8 cellular contexts compared by ENCODE assay signal in genomic region chr19:16573296-16573695, GRCh38. TPM values are rescaled to one million over a fixed set of nuclear protein-coding genes. Genes with fewer than 3 reads are reported as not detected.
DNase-seq lines count a peak whose midpoint lies in the region; ATAC-seq, FAIRE-seq and TF ChIP-seq lines count a peak whose summit lies in the region.

No MANE protein-coding gene starts in this region.

- peak overlapping the region; percentile 87 for H3K4me2 ChIP-seq in A549

- TF ChIP-seq CTCF in A549 (IDR thresholded peaks at IDR 0.05): no peak

- POLR2A ChIA-PET in A549 (lab: Yijun Ruan, JAX): interaction anchor here (0.8 to 1.2 kb wide), 2 partner anchors 55 to 121 kb away, joined by 4 to 7 read pairs; partner anchors contain the start of gene MED26

- 66% methylated on average over 13 of the region's 13 CpGs for WGBS in A549 (ENCODE audit: missing lambda C conversion rate)

- H3K9me3 ChIP-seq in A549: no peaks in the 10 kb centered on the region
- no peaks in the 10 kb centered on the region for H3K9me3 ChIP-seq in mucosa of stomach (ENCODE audit: control insufficient read depth, low read length)

- DNase-seq in A549 (ENCODE audit: low read depth in 1 of 2, low spot score in 1 of 2) (no peak), DMS53 (lab: John Stamatoyannopoulos, UW) (no peak), GDM1 (lab: John Stamatoyannopoulos, UW) (no peak)
- no peak for DNase-seq in central memory CD8-positive, alpha-beta T cell (ENCODE audit: low spot score in 2 of 2)

- peak overlapping the region; percentile 81 to 98 (median 98) for H3K27ac Mint-ChIP-seq in IgD-negative memory B cell
- H3K27ac Mint-ChIP-seq in central memory CD8-positive, alpha-beta T cell (ENCODE audit: low read depth): peak overlapping the region; percentile 98

- no peak for TF ChIP-seq RAD21 in A549 (conservative IDR thresholded peaks at IDR 0.05 in 1 of 2, IDR thresholded peaks at IDR 0.05 in 1 of 2)

- no peaks in the 10 kb centered on the region for H3K27me3 ChIP-seq in mucosa of stomach (ENCODE audit: control insufficient read depth, insufficient read depth, low read length)

- CTCF ChIA-PET in A549 (lab: Yijun Ruan, JAX): no interaction called here

- no peaks in the 10 kb centered on the region for H3K27me3 Mint-ChIP-seq in IgD-negative memory B cell
- no peaks in the 10 kb centered on the region for H3K27me3 Mint-ChIP-seq in central memory CD8-positive, alpha-beta T cell

- peaks cover 13 to 33% (median 29%) of the 10 kb centered on the region in 3 donors for H3K4me1 Mint-ChIP-seq in IgD-negative memory B cell
- H3K4me1 Mint-ChIP-seq in central memory CD8-positive, alpha-beta T cell: peaks cover 38% of the 10 kb centered on the region

- H3K4me3 Mint-ChIP-seq in IgD-negative memory B cell: peak overlapping the region; percentile 89 to 99 (median 97)
- H3K4me3 Mint-ChIP-seq in central memory CD8-positive, alpha-beta T cell: peak overlapping the region; percentile 92

- H3K36me3 ChIP-seq in mucosa of stomach (ENCODE audit: control insufficient read depth, insufficient read depth, low read length): peaks cover 5% of the 10 kb centered on the region

- H3K4me3 ChIP-seq in A549: peak overlapping the region; percentile 85
- H3K4me3 ChIP-seq in mucosa of stomach (ENCODE audit: low read length): peak overlapping the region; percentile 85

- no peak for TF ChIP-seq EP300 in A549 (IDR thresholded peaks at IDR 0.05)

- no peak for FAIRE-seq in A549 (lab: Jason Lieb, UNC)

- no peak for ATAC-seq in A549
- ATAC-seq in central memory CD8-positive, alpha-beta T cell (replicated peaks; ENCODE audit: extremely low read depth, poor library complexity, severe bottlenecking): no peak
- no peak for ATAC-seq in HG03139 (IDR thresholded peaks at IDR 0.05; ENCODE audit: unreplicated experiment)
- no peak for ATAC-seq in GM19395 (IDR thresholded peaks at IDR 0.05; ENCODE audit: unreplicated experiment)

- H3K27ac ChIP-seq in A549: peak overlapping the region; percentile 88 to 97

- no peaks in the 10 kb centered on the region for H3K9me3 Mint-ChIP-seq in IgD-negative memory B cell
- no peaks in the 10 kb centered on the region for H3K9me3 Mint-ChIP-seq in central memory CD8-positive, alpha-beta T cell

- TF ChIP-seq POLR2A in A549 (IDR thresholded peaks at IDR 0.05; ENCODE audit: low read length): no peak

- peaks cover 1% of the 10 kb centered on the region for H3K36me3 Mint-ChIP-seq in IgD-negative memory B cell
- peaks cover 48% of the 10 kb centered on the region for H3K36me3 Mint-ChIP-seq in central memory CD8-positive, alpha-beta T cell (ENCODE audit: insufficient read depth)

- H3K9ac ChIP-seq in mucosa of stomach (ENCODE audit: low read length): peak overlapping the region; percentile 90

- H3K4me1 ChIP-seq in A549 (peaks cover 25% of the 10 kb centered on the region), mucosa of stomach (ENCODE audit: control insufficient read depth, insufficient read depth, low read length) (peaks cover 38% of the 10 kb centered on the region)

TF ChIP-seq in A549, 52 proteins besides CTCF, POLR2A, EP300 and RAD21:
- TF ChIP-seq CEBPB (IDR thresholded peaks at IDR 0.05): no peak
- TF ChIP-seq ELK1 (IDR thresholded peaks at IDR 0.05; ENCODE audit: low read depth, low read length): no peak
- no peak for TF ChIP-seq KDM1A (IDR thresholded peaks at IDR 0.05; ENCODE audit: low read depth)
- no peak for TF ChIP-seq GATA3 (IDR thresholded peaks at IDR 0.05; ENCODE audit: borderline replicate concordance)
- TF ChIP-seq HOXB5 (CRISPR knock-in tag; IDR thresholded peaks at IDR 0.05): no peak
- no peak for TF ChIP-seq MAFK (IDR thresholded peaks at IDR 0.05; ENCODE audit: partially characterized antibody)
- no peak for TF ChIP-seq HEYL (CRISPR knock-in tag; IDR thresholded peaks at IDR 0.05)
- no peak for TF ChIP-seq TFCP2L1 (CRISPR knock-in tag; IDR thresholded peaks at IDR 0.05)
- no peak for TF ChIP-seq EHMT2 (IDR thresholded peaks at IDR 0.05; ENCODE audit: low read depth)
- TF ChIP-seq ZFP36 (IDR thresholded peaks at IDR 0.05; ENCODE audit: borderline replicate concordance, partially characterized antibody): no peak
- no peak for TF ChIP-seq NFE2L2 (conservative IDR thresholded peaks at IDR 0.05; ENCODE audit: low read length)
- TF ChIP-seq SREBF2 (IDR thresholded peaks at IDR 0.05): no peak
- no peak for TF ChIP-seq NPAS2 (CRISPR knock-in tag; IDR thresholded peaks at IDR 0.05; ENCODE audit: borderline replicate concordance)
- no peak for TF ChIP-seq JUNB (IDR thresholded peaks at IDR 0.05)
- TF ChIP-seq HOXA7 (CRISPR knock-in tag; IDR thresholded peaks at IDR 0.05): no peak
- TF ChIP-seq RCOR1 (IDR thresholded peaks at IDR 0.05; ENCODE audit: low read depth, low read length): no peak
- TF ChIP-seq CHD4 (IDR thresholded peaks at IDR 0.05; ENCODE audit: borderline replicate concordance): no peak

RNA-seq across cellular contexts. Expression of gene SLC35E1, which starts 1.1 kb away (rescaled TPM):
- polyA plus RNA-seq in A549 (2011; rRNA removed): 25.1 and 30.8 TPM in 2 replicates
- 18.9 and 22.7 TPM in 2 replicates for polyA plus RNA-seq in A549 (2012; cell fraction: cytosol; rRNA removed)
- polyA plus RNA-seq in A549 (2012; cell fraction: nucleus; rRNA removed): 42.3 and 49.5 TPM in 2 replicates
- polyA plus RNA-seq in A549 (2017; fragmentation: RNase III; extraction: RNeasy Plus Mini Kit Qiagen cat#74134 plus additional on column Dnase treatment): 15.7 to 17.2 TPM (median 16.7 TPM) in 3 replicates
- polyA minus RNA-seq in A549 (2011; rRNA and poly(A)+ RNA removed): 55.1 and 63.0 TPM in 2 replicates
- polyA plus RNA-seq in IgD-negative memory B cell: 18.9 TPM

RNA-seq across cellular contexts. Expression of gene CHERP, which starts 31.1 kb away (rescaled TPM):
- polyA plus RNA-seq in A549 (2011; rRNA removed) (4.4 and 6.5 TPM in 2 replicates), A549 (2017; fragmentation: RNase III; extraction: RNeasy Plus Mini Kit Qiagen cat#74134 plus additional on column Dnase treatment) (23.6 to 24.6 TPM (median 24.4 TPM) in 3 replicates), IgD-negative memory B cell (25.8 TPM)
- 12.2 and 14.8 TPM in 2 replicates for polyA plus RNA-seq in A549 (2012; cell fraction: cytosol; rRNA removed)
- polyA plus RNA-seq in A549 (2012; cell fraction: nucleus; rRNA removed): 41.8 and 42.3 TPM in 2 replicates
- 4.8 and 9.0 TPM in 2 replicates for polyA minus RNA-seq in A549 (2011; rRNA and poly(A)+ RNA removed)

RNA-seq across cellular contexts. Expression of gene MED26, which starts 54.7 kb away (rescaled TPM):
- polyA plus RNA-seq in A549 (2011; rRNA removed) (2.2 and 2.4 TPM in 2 replicates), A549 (2017; fragmentation: RNase III; extraction: RNeasy Plus Mini Kit Qiagen cat#74134 plus additional on column Dnase treatment) (3.6 to 4.0 TPM (median 3.8 TPM) in 3 replicates), IgD-negative memory B cell (5.3 TPM)
- 2.3 and 3.7 TPM in 2 replicates for polyA plus RNA-seq in A549 (2012; cell fraction: cytosol; rRNA removed)
- 4.8 and 6.5 TPM in 2 replicates for polyA plus RNA-seq in A549 (2012; cell fraction: nucleus; rRNA removed)
- 6.2 and 10.9 TPM in 2 replicates for polyA minus RNA-seq in A549 (2011; rRNA and poly(A)+ RNA removed)
